8 cellular contexts compared by ENCODE assay signal in genomic region chr2:96866986-96867755, GRCh38. TPM values are rescaled to one million over a fixed set of nuclear protein-coding genes. Genes with fewer than 3 reads are reported as not detected.
DNase-seq lines count a peak whose midpoint lies in the region; ATAC-seq and TF ChIP-seq lines count a peak whose summit lies in the region.

No MANE protein-coding gene starts in this region.

- TF ChIP-seq CTCF in astrocyte of the spinal cord (IDR thresholded peaks at IDR 0.05; ENCODE audit: low read depth, low read length): no peak
- no peak for TF ChIP-seq CTCF in lung (IDR thresholded peaks at IDR 0.05; ENCODE audit: control extremely low read depth, extremely low read depth)
- no peak for TF ChIP-seq CTCF in upper lobe of right lung (IDR thresholded peaks at IDR 0.05)

- in situ Hi-C loops in astrocyte of the spinal cord (cut with HindIII; ENCODE audit: low sequenced_read_pairs): no loop called here

- 55% methylated on average over 22 of the region's 22 CpGs for WGBS in lung, 2 donors

- peaks cover 29% of the 10 kb centered on the region for H3K36me3 Mint-ChIP-seq in activated naive CD4-positive, alpha-beta T cell treated with anti-CD3 and anti-CD28 coated beads, Interleukin-2, amount 10 ng/mL, durations not matched to agents 7 days and 5 days

- H3K9me3 ChIP-seq in lung (ENCODE audit: control insufficient read depth in 2 of 2, insufficient read depth in 1 of 2, low read length in 1 of 2) (no peaks in the 10 kb centered on the region), upper lobe of right lung (no peaks in the 10 kb centered on the region)

- no peaks in the 10 kb centered on the region for H3K9me3 Mint-ChIP-seq in activated naive CD4-positive, alpha-beta T cell treated with anti-CD3 and anti-CD28 coated beads, Interleukin-2, amount 10 ng/mL, durations not matched to agents 7 days and 5 days

- H3K4me1 ChIP-seq in lung (ENCODE audit: control insufficient read depth in 2 of 2, insufficient read depth in 2 of 2, low read length in 2 of 2): peaks cover 0 to 19% of the 10 kb centered on the region in 2 donors
- H3K4me1 ChIP-seq in upper lobe of right lung: peaks cover 42% of the 10 kb centered on the region

- ATAC-seq in lung (ENCODE audit: insufficient read depth, low FRiP score) (no peak), upper lobe of right lung (no peak)

- H3K36me3 ChIP-seq in lung (ENCODE audit: control insufficient read depth in 2 of 2, insufficient read depth in 2 of 2, low read length in 2 of 2) (peaks cover 0 to 34% of the 10 kb centered on the region in 2 donors), upper lobe of right lung (peaks cover 48% of the 10 kb centered on the region)

- H3K27ac ChIP-seq in lung (ENCODE audit: low read depth in 1 of 2, low read length in 1 of 2): peak overlapping the region; percentile 55 to 94
- peak overlapping the region; percentile 94 for H3K27ac ChIP-seq in upper lobe of right lung

- H3K4me3 Mint-ChIP-seq in activated naive CD4-positive, alpha-beta T cell treated with anti-CD3 and anti-CD28 coated beads, Interleukin-2, amount 10 ng/mL, durations not matched to agents 7 days and 5 days: peak overlapping the region; percentile 85

- CTCF ChIA-PET in activated naive CD4-positive, alpha-beta T cell treated with anti-CD3 and anti-CD28 coated beads, Interleukin-2, amount 10 ng/mL, durations not matched to agents 7 days and 5 days (lab: Charles Lee): interaction anchor here (1.0 to 4.4 kb wide), 4 partner anchors 9 to 245 kb away, joined by 3 to 30 read pairs (median 14); partner anchors contain the start of gene ANKRD39

- peak overlapping the region; percentile 84 for H3K27ac Mint-ChIP-seq in activated naive CD4-positive, alpha-beta T cell treated with anti-CD3 and anti-CD28 coated beads, Interleukin-2, amount 10 ng/mL, durations not matched to agents 7 days and 5 days

- no peaks in the 10 kb centered on the region for H3K27me3 ChIP-seq in lung (ENCODE audit: control insufficient read depth, insufficient read depth)
- H3K27me3 ChIP-seq in upper lobe of right lung: no peaks in the 10 kb centered on the region

- H3K4me3 ChIP-seq in astrocyte of the spinal cord (ENCODE audit: low read depth, low read length) (peak overlapping the region; percentile 73), lung (no peak overlapping the region), upper lobe of right lung (peak overlapping the region; percentile 91)

- intact Hi-C loops in upper lobe of right lung (cut with DNase I): loop anchor here (5.0 kb wide), 1 partner anchor 85 kb away; no protein-coding TSS in a partner anchor

- peaks cover 25% of the 10 kb centered on the region for H3K27me3 Mint-ChIP-seq in activated naive CD4-positive, alpha-beta T cell treated with anti-CD3 and anti-CD28 coated beads, Interleukin-2, amount 10 ng/mL, durations not matched to agents 7 days and 5 days

- H3K4me1 Mint-ChIP-seq in activated naive CD4-positive, alpha-beta T cell treated with anti-CD3 and anti-CD28 coated beads, Interleukin-2, amount 10 ng/mL, durations not matched to agents 7 days and 5 days: peaks cover 45% of the 10 kb centered on the region

- DNase-seq in activated naive CD4-positive, alpha-beta T cell treated with anti-CD3 and anti-CD28 coated beads, Interleukin-2, amount 10 ng/mL, durations not matched to agents 7 days and 5 days: no peak
- no peak for DNase-seq in activated naive CD4-positive, alpha-beta T cell treated with Interleukin-2 at 50 U/mL for 16 hours
- DNase-seq in astrocyte of the spinal cord (ENCODE audit: low read depth, low spot score): no peak
- DNase-seq in lung (ENCODE audit: low spot score): no peak
- DNase-seq in upper lobe of right lung: no peak
- DNase-seq in mucosa of gallbladder (ENCODE audit: low spot score): no peak
- DNase-seq in NCI-H1105 (lab: John Stamatoyannopoulos, UW): no peak
- no peak for DNase-seq in NCI-H1930 (lab: John Stamatoyannopoulos, UW)

RNA-seq across cellular contexts. Expression of gene SEMA4C, which starts 2.7 kb away (rescaled TPM):
- 10 to 100 TPM; 34.7 to 42.0 TPM for total RNA-seq in lung
- polyA plus RNA-seq in lung: 10 to 100 TPM; 18.8 to 23.0 TPM
- total RNA-seq in upper lobe of right lung: 37.7 TPM
- 42.3 TPM for total RNA-seq in mucosa of gallbladder

RNA-seq across cellular contexts. Expression of gene ANKRD39, which starts 9.4 kb away (rescaled TPM):
- total RNA-seq in lung (10 to 100 TPM in 1 of 2 donors, 1 to 10 TPM in 1; 7.4 to 16.9 TPM), upper lobe of right lung (8.6 TPM), mucosa of gallbladder (19.1 TPM)
- 10 to 100 TPM; 15.5 to 15.7 TPM for polyA plus RNA-seq in lung

RNA-seq across cellular contexts. Expression of gene ANKRD23, which starts 23.4 kb away (rescaled TPM):
- total RNA-seq in lung (1 to 10 TPM; 6.4 to 6.9 TPM), upper lobe of right lung (1.7 TPM), mucosa of gallbladder (6.9 TPM)
- polyA plus RNA-seq in lung: 1 to 10 TPM; 1.5 to 2.4 TPM

RNA-seq across cellular contexts. Expression of gene CNNM3, which starts 51.1 kb away (rescaled TPM):
- total RNA-seq in lung (10 to 100 TPM; 21.7 to 31.4 TPM), upper lobe of right lung (34.1 TPM), mucosa of gallbladder (65.2 TPM)
- polyA plus RNA-seq in lung: 1 to 10 TPM; 7.2 to 7.6 TPM
